9 cellular contexts compared by ENCODE assay signal in genomic region chr1:228340686-228341449, GRCh38.
A peak's percentile ranks its signal among the peaks of the same experiment; 100 is the strongest.
DNase-seq lines count a peak whose midpoint lies in the region; ATAC-seq and TF ChIP-seq lines count a peak whose summit lies in the region.
"Had no signal": no experiment of that assay in that cellular context is flagged by ENCODE, and none has a peak within 500 bp of the region (broad histone marks: within the 10 kb centered on the region; RNA-seq: fewer than 3 reads in every experiment).

No MANE protein-coding gene starts in this region.

- TF ChIP-seq EP300 in ovary (IDR thresholded peaks at IDR 0.05): no peak

- DNase-seq in DMS 273 (lab: John Stamatoyannopoulos, UW; ENCODE audit: unreplicated experiment) (peak; percentile 22), DMS 273 treated with DMSO at 0.1 percent for 48 hours (lab: John Stamatoyannopoulos, UW) (no peak), MM.1S (no peak), erythroblast (lab: John Stamatoyannopoulos, UW) (peak; percentile 28 to 52), ovary (peak; percentile 7 to 45 (median 24)), NCI-H1092 (lab: John Stamatoyannopoulos, UW) (no peak)
- DNase-seq: NCI-H187 had no signal

- ATAC-seq in HG03108 (IDR thresholded peaks at IDR 0.05; ENCODE audit: unreplicated experiment) (no peak), GM21447 (IDR thresholded peaks at IDR 0.05; ENCODE audit: unreplicated experiment) (no peak)

- H3K79me2 ChIP-seq in MM.1S (ENCODE audit: low read length): no peaks in the 10 kb centered on the region

- H3K27ac ChIP-seq in MM.1S (ENCODE audit: low read length): no peak overlapping the region
- H3K27ac ChIP-seq in ovary: no peak overlapping the region

- no peaks in the 10 kb centered on the region for H3K4me1 ChIP-seq in MM.1S (ENCODE audit: low read length)
- H3K4me1 ChIP-seq in ovary (ENCODE audit: insufficient read depth): no peaks in the 10 kb centered on the region

- H3F3A ChIP-seq in MM.1S (ENCODE audit: insufficient read depth, low read length): no peaks in the 10 kb centered on the region

- WGBS in ovary, 3 donors: 85 to 90% (median 90%) methylated on average over 33 to 39 of the region's 39 CpGs

- H3K4me3 ChIP-seq in MM.1S (ENCODE audit: low read length) (no peak overlapping the region), ovary (no peak overlapping the region)

- peak; percentile 17 for TF ChIP-seq CTCF in MM.1S (IDR thresholded peaks at IDR 0.05; ENCODE audit: low read length)
- TF ChIP-seq CTCF in ovary (IDR thresholded peaks at IDR 0.05): no peak

- H3K9me2 ChIP-seq in MM.1S (replicated peaks; ENCODE audit: insufficient read depth, low read length): no peaks in the 10 kb centered on the region

- no peak overlapping the region for H3K4me2 ChIP-seq in MM.1S (ENCODE audit: low read depth, low read length)

- intact Hi-C loops in ovary (cut with DNase I): loop anchor here in 1 of 4 donors (5.0 kb wide), 1 partner anchor 49 kb away; no protein-coding TSS in a partner anchor

- no peak overlapping the region for H2AFZ ChIP-seq in MM.1S (ENCODE audit: low read length)

- H3K9me3 ChIP-seq in MM.1S (replicated peaks; ENCODE audit: insufficient read depth, low read length): no peaks in the 10 kb centered on the region
- H3K9me3 ChIP-seq in ovary: no peaks in the 10 kb centered on the region

- no peak overlapping the region for H3K9ac ChIP-seq in MM.1S (ENCODE audit: low read length)

- TF ChIP-seq POLR2A in erythroblast (IDR thresholded peaks at IDR 0.05; ENCODE audit: low read length): no peak
- TF ChIP-seq POLR2A in ovary (IDR thresholded peaks at IDR 0.05): no peak

- H3K36me3 ChIP-seq in MM.1S (replicated peaks; ENCODE audit: insufficient read depth, low read length): no peaks in the 10 kb centered on the region
- no peaks in the 10 kb centered on the region for H3K36me3 ChIP-seq in ovary

- no peaks in the 10 kb centered on the region for H3K27me3 ChIP-seq in MM.1S (replicated peaks; ENCODE audit: insufficient read depth, low read length)
- H3K27me3 ChIP-seq in ovary: no peaks in the 10 kb centered on the region

- H4K20me1 ChIP-seq in MM.1S (ENCODE audit: insufficient read depth, low read length): no peaks in the 10 kb centered on the region

Comparison
In these comparisons a context has a peak if more than half of its experiments do, and no peak if none do; other contexts are left out.
1. DNase-seq: peak in DMS 273 (single experiment), erythroblast (2 of 2) and ovary (5 of 5); none in DMS 273 treated with DMSO at 0.1 percent for 48 hours (single experiment), MM.1S (single experiment) and NCI-H1092 (single experiment).